In genomic region chr16:86510465-86511261, GRCh38 we compare ENCODE assay signal across 8 cellular contexts. TPM values are rescaled to one million over a fixed set of nuclear protein-coding genes. Genes with fewer than 3 reads are reported as not detected.
A peak's percentile ranks its signal among the peaks of the same experiment; 100 is the strongest.
DNase-seq lines count a peak whose midpoint lies in the region; ATAC-seq and TF ChIP-seq lines count a peak whose summit lies in the region.

FOXF1 (plus strand) TSS chr16:86510527; CDS start chr16:86510570, 43 bp downstream.

- peaks cover 14 to 16% of the 10 kb centered on the region in 2 donors for H3K4me1 ChIP-seq in breast epithelium
- peaks cover 22% of the 10 kb centered on the region for H3K4me1 ChIP-seq in lower lobe of right lung
- H3K4me1 ChIP-seq in urinary bladder (ENCODE audit: insufficient read depth): no peaks in the 10 kb centered on the region

- H3K4me3 ChIP-seq in breast epithelium (peak within 1 kb of the TSS; percentile 57 to 81 (median 57)), lower lobe of right lung (peak within 1 kb of the TSS; percentile 66), urinary bladder (ENCODE audit: low read depth, low read length) (peak within 1 kb of the TSS; percentile 91)

- ATAC-seq in lower lobe of right lung (no peak), GM18873 (IDR thresholded peaks at IDR 0.05; ENCODE audit: low FRiP score, unreplicated experiment) (no peak)

- TF ChIP-seq CTCF in breast epithelium (IDR thresholded peaks at IDR 0.05): no peak
- no peak for TF ChIP-seq CTCF in lower lobe of right lung (IDR thresholded peaks at IDR 0.05)

- H3K27me3 ChIP-seq in breast epithelium (peaks cover 23 to 98% of the 10 kb centered on the region in 2 donors), lower lobe of right lung (ENCODE audit: low read depth) (peaks cover 88% of the 10 kb centered on the region)

- no peaks in the 10 kb centered on the region for H3K9me3 ChIP-seq in breast epithelium
- H3K9me3 ChIP-seq in lower lobe of right lung: no peaks in the 10 kb centered on the region

- peak within 1 kb of the TSS in 1 of 2 donors; percentile 58 for H3K27ac ChIP-seq in breast epithelium
- H3K27ac ChIP-seq in lower lobe of right lung: peak within 1 kb of the TSS; percentile 89
- H3K27ac ChIP-seq in urinary bladder (ENCODE audit: low read depth): peak within 1 kb of the TSS; percentile 97

- 1% methylated on average over 89 of the region's 89 CpGs for WGBS in urinary bladder

- DNase-seq in stimulated activated CD4-positive, alpha-beta T cell treated with anti-CD3 and anti-CD28 coated beads, Interleukin-15, amount 100 ng/mL, for 24 hours: peak; percentile 39
- DNase-seq in stimulated activated CD4-positive, alpha-beta T cell treated with anti-CD3 and anti-CD28 coated beads, Interleukin-4, amount 100 ng/mL, for 1 hour: no peak
- DNase-seq in breast epithelium (ENCODE audit: low spot score in 2 of 2) (no peak), lower lobe of right lung (no peak), NCI-H2171 treated with DMSO at 0.1 percent for 48 hours (lab: John Stamatoyannopoulos, UW) (no peak), NCI-H345 treated with DMSO at 0.1 percent for 48 hours (lab: John Stamatoyannopoulos, UW; ENCODE audit: unreplicated experiment) (no peak)

- H3K36me3 ChIP-seq in breast epithelium: no peaks in the 10 kb centered on the region
- no peaks in the 10 kb centered on the region for H3K36me3 ChIP-seq in lower lobe of right lung
- no peaks in the 10 kb centered on the region for H3K36me3 ChIP-seq in urinary bladder (ENCODE audit: insufficient read depth)

- TF ChIP-seq POLR2A in breast epithelium (IDR thresholded peaks at IDR 0.05): no peak

- intact Hi-C loops in breast epithelium (cut with DNase I; ENCODE audit: low total_unique reads): no loop called here
- intact Hi-C loops in lower lobe of right lung (cut with DNase I): no loop called here

RNA-seq across cellular contexts. Expression of gene FOXF1, which starts in this region (rescaled TPM):
- total RNA-seq in breast epithelium (under 1 TPM in 2 of 3 donors, not detected in 1; 0.15 to 0.66 TPM), lower lobe of right lung (31.2 TPM), urinary bladder (28.9 TPM)
- 83.3 TPM for polyA plus RNA-seq in urinary bladder

Comparison
In these comparisons a context has a peak if more than half of its experiments do, and no peak if none do; other contexts are left out.
1. RNA of gene FOXF1 (total RNA-seq): 31.2 TPM in lower lobe of right lung (single experiment) and 28.9 TPM in urinary bladder (single experiment); 0.15 to 0.66 TPM in breast epithelium; every median in the first group is over 10 times any median in the second.
2. Peak in every context shown above with its lines, with median percentiles within 50 percentile points of each other: H3K4me3 ChIP-seq.